Comparison of ENCODE assay signal across 12 cellular contexts in the genomic region with DNA sequence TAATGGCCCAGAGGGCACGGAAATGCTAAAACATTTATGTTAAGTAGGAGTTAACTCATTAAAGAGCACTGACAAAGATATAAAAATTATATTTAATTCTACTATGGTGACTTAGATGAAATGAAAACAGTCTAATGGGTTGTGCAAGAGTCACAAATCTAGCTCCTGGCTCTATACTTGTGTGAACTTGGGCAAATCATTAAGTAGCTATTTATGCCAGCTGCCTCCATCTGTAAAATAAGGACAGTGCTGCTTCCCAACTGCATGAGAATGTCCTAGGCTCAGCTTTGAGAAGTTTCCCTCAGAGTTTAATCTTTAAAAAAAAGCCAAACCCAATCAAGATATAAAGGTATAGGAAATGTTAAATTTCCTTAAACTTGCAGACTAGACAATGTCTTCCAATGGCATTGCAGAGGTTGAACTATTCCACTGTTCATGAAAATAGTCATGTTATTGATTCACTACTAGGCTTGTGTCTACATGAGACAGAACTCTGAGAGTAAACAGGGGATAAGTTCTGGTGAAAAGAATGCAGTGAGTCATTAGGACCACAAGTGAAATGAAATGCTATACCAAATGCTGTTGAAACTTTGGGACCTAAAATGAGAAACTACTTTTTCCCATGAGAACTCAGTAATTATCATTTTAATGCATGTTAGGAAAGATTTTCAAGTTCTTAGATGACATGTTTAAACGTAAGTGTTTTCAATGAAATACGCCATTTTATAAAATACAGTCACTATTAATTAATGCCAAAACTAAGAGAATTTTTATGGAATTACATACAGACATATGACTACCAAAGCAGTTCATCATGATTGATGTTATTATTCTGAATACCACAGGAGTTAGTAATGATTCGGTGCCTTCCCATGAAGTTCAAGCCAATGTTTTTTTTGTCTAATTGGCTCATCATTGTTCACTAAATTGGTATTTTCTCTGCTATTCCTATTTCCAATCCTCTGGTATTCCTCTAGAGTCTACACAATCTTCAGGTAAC.
A peak's percentile ranks its signal among the peaks of the same experiment; 100 is the strongest.
DNase-seq lines count a peak whose midpoint lies in the region; ATAC-seq, FAIRE-seq and TF ChIP-seq lines count a peak whose summit lies in the region.
"Had no signal": no experiment of that assay in that cellular context is flagged by ENCODE, and none has a peak within 500 bp of the region (broad histone marks: within the 10 kb centered on the region; RNA-seq: fewer than 3 reads in every experiment).

No MANE protein-coding gene starts in this region.

- H3K4me1 Mint-ChIP-seq in WTC11 = peaks cover 81% of the 10 kb centered on the region

- peak; percentile 98 for FAIRE-seq in A204.1 (lab: Jason Lieb, UNC)
- FAIRE-seq: D721Med had no signal

- H3K4me1 ChIP-seq in vagina = peaks cover 6% of the 10 kb centered on the region

- H3K27me3 ChIP-seq in vagina = no peaks in the 10 kb centered on the region

- no peaks in the 10 kb centered on the region for H3K9me3 ChIP-seq in vagina
- H3K9me3 ChIP-seq: thoracic aorta had no signal

- CTCF ChIA-PET in WTC11 (lab: Charles Lee) = no interaction called here

- H3K27ac Mint-ChIP-seq in WTC11 = 0 out of 2 replicates have a peak overlapping the region, but pooled peaks have one; percentile 42

- H3K27ac ChIP-seq in vagina = no peak overlapping the region
- H3K27ac ChIP-seq: thoracic aorta had no signal

- H3K36me3 ChIP-seq in vagina = no peaks in the 10 kb centered on the region
- H3K36me3 ChIP-seq: thoracic aorta had no signal

- intact Hi-C loops in vagina (cut with DNase I) = no loop called here

- DNase-seq in HCEC 1CT (peak; percentile 95), WTC11 (ENCODE audit: low spot score) (no peak), hepatic stellate cell (ENCODE audit: low spot score) (peak; percentile 26), vagina (ENCODE audit: extremely low spot score in 2 of 2) (no peak), NCI-H510A (lab: John Stamatoyannopoulos, UW) (no peak)
- DNase-seq: KG1 had no signal

- no peaks in the 10 kb centered on the region for H3K27me3 Mint-ChIP-seq in WTC11 (ENCODE audit: low read depth)

- no peak overlapping the region for H3K4me3 Mint-ChIP-seq in WTC11

- peaks cover under 1% of the 10 kb centered on the region; the same call in 1 of the 2 replicates for H3K36me3 Mint-ChIP-seq in WTC11

- H3K9me3 Mint-ChIP-seq in WTC11 = peaks cover 4% of the 10 kb centered on the region

- POLR2A ChIA-PET in WTC11 (lab: Charles Lee) = no interaction called here

- H3K4me3 ChIP-seq in vagina = no peak overlapping the region
- H3K4me3 ChIP-seq: thoracic aorta had no signal

- ATAC-seq in WTC11 (no peak), HG02678 (IDR thresholded peaks at IDR 0.05; ENCODE audit: unreplicated experiment) (no peak), GM19397 (IDR thresholded peaks at IDR 0.05; ENCODE audit: unreplicated experiment) (no peak)
- ATAC-seq: sciatic nerve had no signal

- TF ChIP-seq CTCF in WTC11 (IDR thresholded peaks at IDR 0.05) = no peak
- no peak for TF ChIP-seq CTCF in vagina (IDR thresholded peaks at IDR 0.05)

- no peak for TF ChIP-seq POLR2A in vagina (IDR thresholded peaks at IDR 0.05)

TF ChIP-seq in WTC11, 78 proteins besides CTCF, POLR2A, EP300 and RAD21:
- no peak for TF ChIP-seq JAZF1 (CRISPR knock-in tag; IDR thresholded peaks at IDR 0.05)
- TF ChIP-seq, protein P1, sequence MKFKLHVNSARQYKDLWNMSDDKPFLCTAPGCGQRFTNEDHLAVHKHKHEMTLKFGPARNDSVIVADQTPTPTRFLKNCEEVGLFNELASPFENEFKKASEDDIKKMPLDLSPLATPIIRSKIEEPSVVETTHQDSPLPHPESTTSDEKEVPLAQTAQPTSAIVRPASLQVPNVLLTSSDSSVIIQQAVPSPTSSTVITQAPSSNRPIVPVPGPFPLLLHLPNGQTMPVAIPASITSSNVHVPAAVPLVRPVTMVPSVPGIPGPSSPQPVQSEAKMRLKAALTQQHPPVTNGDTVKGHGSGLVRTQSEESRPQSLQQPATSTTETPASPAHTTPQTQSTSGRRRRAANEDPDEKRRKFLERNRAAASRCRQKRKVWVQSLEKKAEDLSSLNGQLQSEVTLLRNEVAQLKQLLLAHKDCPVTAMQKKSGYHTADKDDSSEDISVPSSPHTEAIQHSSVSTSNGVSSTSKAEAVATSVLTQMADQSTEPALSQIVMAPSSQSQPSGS (CRISPR knock-in tag; IDR thresholded peaks at IDR 0.05; ENCODE audit: borderline replicate concordance, low read depth) = no peak
- no peak for TF ChIP-seq ATF1 (CRISPR knock-in tag; IDR thresholded peaks at IDR 0.05)
- TF ChIP-seq GABPB1 (CRISPR knock-in tag; IDR thresholded peaks at IDR 0.05) = peak; percentile 70; the same call in 1 of the 2 replicates

Comparison
In these comparisons a context has a peak if more than half of its experiments do, and no peak if none do; other contexts are left out.
1. DNase-seq: peak in HCEC 1CT (single experiment) and hepatic stellate cell (single experiment); none in WTC11 (single experiment), vagina (0 of 2) and NCI-H510A (single experiment).